ENCODE assay signal across 34 cellular contexts in genomic region chr14:36264107-36264506, GRCh38.
"Had no signal": no experiment of that assay in that cellular context is flagged by ENCODE, and none has a peak within 500 bp of the region (broad histone marks: within the 10 kb centered on the region; RNA-seq: fewer than 3 reads in every experiment).

No MANE protein-coding gene starts in this region.

- H3K4me1 Mint-ChIP-seq: activated B cell treated with CpG ODN at 0.5 μM for 24 hours; activated CD4-positive, alpha-beta T cell treated with anti-CD3 and anti-CD28 coated beads, Interleukin-2, amount 10 ng/mL, durations not matched to agents 24 days and 14 days; activated naive CD4-positive, alpha-beta T cell treated with anti-CD3 and anti-CD28 coated beads, Interleukin-2, amount 10 ng/mL, durations not matched to agents 7 days and 5 days; activated naive CD4-positive, alpha-beta T cell treated with anti-CD3 and anti-CD28 coated beads, Interleukin-2, amount 50 U/mL, for 24 hours; activated naive CD8-positive, alpha-beta T cell treated with anti-CD3 and anti-CD28 coated beads, Interleukin-2, amount 10 ng/mL, durations not matched to agents 7 days and 5 days; central memory CD8-positive, alpha-beta T cell had no signal

- H3K9me3 Mint-ChIP-seq: activated B cell treated with CpG ODN at 0.5 μM for 24 hours; activated CD4-positive, alpha-beta memory T cell treated with anti-CD3 and anti-CD28 coated beads for 36 hours; activated CD4-positive, alpha-beta T cell treated with anti-CD3 and anti-CD28 coated beads, Interleukin-2, amount 10 ng/mL, durations not matched to agents 24 days and 14 days; activated CD8-positive, alpha-beta T cell treated with anti-CD3 and anti-CD28 coated beads for 36 hours; activated naive CD4-positive, alpha-beta T cell treated with anti-CD3 and anti-CD28 coated beads, Interleukin-2, amount 10 ng/mL, durations not matched to agents 7 days and 5 days; activated naive CD4-positive, alpha-beta T cell treated with anti-CD3 and anti-CD28 coated beads, Interleukin-2, amount 50 U/mL, for 24 hours; activated naive CD8-positive, alpha-beta T cell treated with anti-CD3 and anti-CD28 coated beads, Interleukin-2, amount 10 ng/mL, durations not matched to agents 7 days and 5 days; activated naive CD8-positive, alpha-beta T cell treated with anti-CD3 and anti-CD28 coated beads, Interleukin-2, amount 50 U/mL, for 24 hours; activated T-helper 2 cell treated with anti-CD3 and anti-CD28 coated beads, Interferon-gamma antibody, Interleukin-2, Interleukin-4, amounts not matched to agents 10 μg/mL and 5 μg/mL and 100 μg/mL, durations not matched to agents 14 hours and 24 hours and 36 hours; brain; central memory CD8-positive, alpha-beta T cell had no signal

- ATAC-seq: activated CD8-positive, alpha-beta T cell treated with anti-CD3 and anti-CD28 coated beads for 36 hours; activated naive CD8-positive, alpha-beta T cell treated with anti-CD3 and anti-CD28 coated beads, Interleukin-2, amount 50 U/mL, for 24 hours; activated T-cell treated with anti-CD3 and anti-CD28 coated beads, Interleukin-2, amount 50 U/mL, for 4 hours; activated T-cell treated with anti-CD3 and anti-CD28 coated beads, Interleukin-2, amount 50 U/mL, for 72 hours had no signal

- H3K4me3 Mint-ChIP-seq: activated B cell treated with CpG ODN at 0.5 μM for 24 hours; activated CD4-positive, alpha-beta memory T cell treated with anti-CD3 and anti-CD28 coated beads for 36 hours; activated CD4-positive, alpha-beta T cell treated with anti-CD3 and anti-CD28 coated beads, Interleukin-2, amount 10 ng/mL, durations not matched to agents 24 days and 14 days; activated CD8-positive, alpha-beta T cell treated with anti-CD3 and anti-CD28 coated beads for 36 hours; activated naive CD4-positive, alpha-beta T cell treated with anti-CD3 and anti-CD28 coated beads, Interleukin-2, amount 10 ng/mL, durations not matched to agents 7 days and 5 days; activated naive CD4-positive, alpha-beta T cell treated with anti-CD3 and anti-CD28 coated beads, Interleukin-2, amount 50 U/mL, for 24 hours; activated naive CD8-positive, alpha-beta T cell; activated naive CD8-positive, alpha-beta T cell treated with anti-CD3 and anti-CD28 coated beads, Interleukin-2, amount 10 ng/mL, durations not matched to agents 7 days and 5 days; activated naive CD8-positive, alpha-beta T cell treated with anti-CD3 and anti-CD28 coated beads, Interleukin-2, amount 50 U/mL, for 24 hours; activated T-cell treated with anti-CD3 and anti-CD28 coated beads, Interleukin-2, amount 50 U/mL, for 4 hours; activated T-cell treated with anti-CD3 and anti-CD28 coated beads, Interleukin-2, amount 50 U/mL, for 72 hours; brain; central memory CD8-positive, alpha-beta T cell; T-helper 1 cell treated with Interleukin-12 subunit alpha and Interleukin-12 subunit beta and Interleukin-4 antibody, amounts not matched to agents 30 μg/mL and 1 μg/mL, for 36 hours; T-helper 2 cell treated with Interferon-gamma antibody and Interleukin-4, amounts not matched to agents 5 μg/mL and 100 μg/mL, for 36 hours had no signal

- H3K36me3 Mint-ChIP-seq: activated CD4-positive, alpha-beta memory T cell treated with anti-CD3 and anti-CD28 coated beads for 36 hours; activated naive CD4-positive, alpha-beta T cell treated with anti-CD3 and anti-CD28 coated beads, Interleukin-2, amount 10 ng/mL, durations not matched to agents 7 days and 5 days; activated naive CD4-positive, alpha-beta T cell treated with anti-CD3 and anti-CD28 coated beads, Interleukin-2, amount 50 U/mL, for 24 hours; activated naive CD8-positive, alpha-beta T cell; activated naive CD8-positive, alpha-beta T cell treated with anti-CD3 and anti-CD28 coated beads, Interleukin-2, amount 10 ng/mL, durations not matched to agents 7 days and 5 days; brain had no signal

- DNase-seq: activated B cell treated with CpG ODN at 0.5 μM for 24 hours; activated CD4-positive, alpha-beta memory T cell treated with anti-CD3 and anti-CD28 coated beads for 36 hours; activated CD4-positive, alpha-beta T cell treated with anti-CD3 and anti-CD28 coated beads for 4 hours; activated CD4-positive, alpha-beta T cell treated with anti-CD3 and anti-CD28 coated beads, Interleukin-2, amount 10 ng/mL, durations not matched to agents 24 days and 14 days; activated CD4-positive, alpha-beta T cell treated with anti-CD3 and anti-CD28 coated beads, Interleukin-2, amount 50 U/mL, for 1 hour; activated CD4-positive, alpha-beta T cell treated with anti-CD3 and anti-CD28 coated beads, Interleukin-2, amount 50 U/mL, for 4 hours; activated CD4-positive, CD25-positive, alpha-beta regulatory T cell treated with anti-CD3 and anti-CD28 coated beads, Interleukin-2, amount 50 U/mL, for 72 hours; activated CD8-positive, alpha-beta memory T cell treated with anti-CD3 and anti-CD28 coated beads, Interleukin-2, amount 50 U/mL, for 4 hours; activated CD8-positive, alpha-beta T cell treated with anti-CD3 and anti-CD28 coated beads for 36 hours; activated effector memory CD4-positive, alpha-beta T cell treated with Interleukin-2 at 50 U/mL for 16 hours; activated gamma-delta T cell; activated naive CD4-positive, alpha-beta T cell treated with anti-CD3 and anti-CD28 coated beads, Interleukin-2, amount 10 ng/mL, durations not matched to agents 7 days and 5 days; activated naive CD4-positive, alpha-beta T cell treated with Interleukin-2 at 50 U/mL for 16 hours; activated naive CD8-positive, alpha-beta T cell treated with anti-CD3 and anti-CD28 coated beads, Interleukin-2, amount 10 ng/mL, durations not matched to agents 7 days and 5 days; activated naive CD8-positive, alpha-beta T cell treated with anti-CD3 and anti-CD28 coated beads, Interleukin-2, amount 50 U/mL, for 24 hours; activated T-cell treated with anti-CD3 and anti-CD28 coated beads for 4 hours; activated T-cell treated with anti-CD3 and anti-CD28 coated beads, Interleukin-2, amount 50 U/mL, for 1 hour; activated T-cell treated with anti-CD3 and anti-CD28 coated beads, Interleukin-2, amount 50 U/mL, for 4 hours; activated T-cell treated with anti-CD3 and anti-CD28 coated beads, Interleukin-2, amount 50 U/mL, for 72 hours; amygdala; anterior cingulate cortex; caudate nucleus; cerebellar nuclear complex; T-helper 2 cell; T-helper 9 cell had no signal

- H3K4me3 ChIP-seq: ascending aorta, cardiac muscle cell had no signal

- H3K27ac Mint-ChIP-seq: activated B cell treated with CpG ODN at 0.5 μM for 24 hours; activated CD4-positive, alpha-beta memory T cell treated with anti-CD3 and anti-CD28 coated beads for 36 hours; activated CD4-positive, alpha-beta T cell treated with anti-CD3 and anti-CD28 coated beads, Interleukin-2, amount 10 ng/mL, durations not matched to agents 24 days and 14 days; activated CD8-positive, alpha-beta T cell treated with anti-CD3 and anti-CD28 coated beads for 36 hours; activated naive CD4-positive, alpha-beta T cell treated with anti-CD3 and anti-CD28 coated beads, Interleukin-2, amount 10 ng/mL, durations not matched to agents 7 days and 5 days; activated naive CD4-positive, alpha-beta T cell treated with anti-CD3 and anti-CD28 coated beads, Interleukin-2, amount 50 U/mL, for 24 hours; activated naive CD8-positive, alpha-beta T cell; activated naive CD8-positive, alpha-beta T cell treated with anti-CD3 and anti-CD28 coated beads, Interleukin-2, amount 10 ng/mL, durations not matched to agents 7 days and 5 days; activated naive CD8-positive, alpha-beta T cell treated with anti-CD3 and anti-CD28 coated beads, Interleukin-2, amount 50 U/mL, for 24 hours; activated T-cell treated with anti-CD3 and anti-CD28 coated beads, Interleukin-2, amount 50 U/mL, for 72 hours; activated T-helper 2 cell treated with anti-CD3 and anti-CD28 coated beads, Interferon-gamma antibody, Interleukin-2, Interleukin-4, amounts not matched to agents 10 μg/mL and 5 μg/mL and 100 μg/mL, durations not matched to agents 14 hours and 24 hours and 36 hours; brain; T-helper 1 cell treated with Interleukin-12 subunit alpha and Interleukin-12 subunit beta and Interleukin-4 antibody, amounts not matched to agents 30 μg/mL and 1 μg/mL, for 36 hours; T-helper 2 cell treated with Interferon-gamma antibody and Interleukin-4, amounts not matched to agents 5 μg/mL and 100 μg/mL, for 36 hours had no signal
